ENCODE assay signal across 11 cellular contexts in the genomic region with DNA sequence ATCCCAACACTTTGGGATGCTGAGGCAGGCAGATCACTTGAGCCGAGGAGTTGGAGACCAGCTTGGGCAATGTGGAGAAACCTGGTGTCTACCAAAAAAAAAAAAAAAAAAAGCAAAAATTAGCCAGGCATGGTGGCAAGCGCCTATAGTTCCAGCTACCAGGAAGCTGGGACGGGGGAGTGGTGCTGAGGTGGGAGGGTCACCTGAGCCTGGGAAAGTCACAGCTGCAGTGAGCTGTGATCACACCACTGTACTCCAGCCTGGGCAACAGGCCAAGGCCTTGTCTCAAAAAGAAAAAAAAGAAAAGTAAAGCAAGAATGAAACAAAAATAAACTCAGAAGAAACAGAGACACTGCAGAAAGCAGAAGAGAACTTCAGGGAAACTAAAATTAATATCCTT. TPM values are rescaled to one million over a fixed set of nuclear protein-coding genes. Genes with fewer than 3 reads are reported as not detected.
DNase-seq lines count a peak whose midpoint lies in the region; ATAC-seq, FAIRE-seq and TF ChIP-seq lines count a peak whose summit lies in the region.
"Had no signal": no experiment of that assay in that cellular context is flagged by ENCODE, and none has a peak within 500 bp of the region (broad histone marks: within the 10 kb centered on the region; RNA-seq: fewer than 3 reads in every experiment).

No MANE protein-coding gene starts in this region.

- CTCF ChIA-PET in activated CD4-positive, alpha-beta memory T cell treated with anti-CD3 and anti-CD28 coated beads, Interleukin-2, amount 10 ng/mL, durations not matched to agents 7 days and 5 days (lab: Charles Lee), result interaction anchor here (1.0 to 1.8 kb wide), 2 partner anchors 9 to 11 kb away, joined by 4 read pairs; no protein-coding TSS in a partner anchor

- DNase-seq in NCI-H2196 (lab: John Stamatoyannopoulos, UW; ENCODE audit: unreplicated experiment) (peak; percentile 25), NCI-H2196 treated with DMSO at 0.1 percent for 48 hours (lab: John Stamatoyannopoulos, UW; ENCODE audit: unreplicated experiment) (no peak), NCI-H1105 (lab: John Stamatoyannopoulos, UW) (peak; percentile 53), colonic mucosa (peak; percentile 79), pancreas (peak; percentile 90 to 96 (median 94)), H54 (ENCODE audit: insufficient read length, low spot score) (no peak)
- DNase-seq in activated CD4-positive, CD25-positive, alpha-beta regulatory T cell treated with anti-CD3 and anti-CD28 coated beads, Interleukin-2, amount 50 U/mL, for 72 hours, result no peak
- no peak for DNase-seq in activated CD4-positive, alpha-beta memory T cell treated with anti-CD3 and anti-CD28 coated beads, Interleukin-2, amount 10 ng/mL, durations not matched to agents 7 days and 5 days
- DNase-seq: cerebellar nuclear complex, NCI-H1436 had no signal

- H3K4me3 ChIP-seq in colonic mucosa (no peak overlapping the region), pancreas (peak overlapping the region in 1 of 4 donors; percentile 7)
- H3K4me3 ChIP-seq: SJSA1 had no signal

- peaks cover 38% of the 10 kb centered on the region for H3K36me3 Mint-ChIP-seq in activated CD4-positive, alpha-beta memory T cell treated with anti-CD3 and anti-CD28 coated beads, Interleukin-2, amount 10 ng/mL, durations not matched to agents 7 days and 5 days (ENCODE audit: low read depth)

- H3K9me3 ChIP-seq in colonic mucosa, result no peaks in the 10 kb centered on the region
- H3K9me3 ChIP-seq in pancreas, result no peaks in the 10 kb centered on the region
- H3K9me3 ChIP-seq: SJSA1 had no signal

- no peak for FAIRE-seq in pancreas (lab: Jason Lieb, UNC)
- no peak for FAIRE-seq in H54 (lab: Jason Lieb, UNC)

- TF ChIP-seq CTCF in colonic mucosa (IDR thresholded peaks at IDR 0.05) (no peak), pancreas (IDR thresholded peaks at IDR 0.05) (no peak)

- no peaks in the 10 kb centered on the region for H3K36me3 ChIP-seq in colonic mucosa
- no peaks in the 10 kb centered on the region for H3K36me3 ChIP-seq in pancreas

- no peaks in the 10 kb centered on the region for H3K27me3 Mint-ChIP-seq in activated CD4-positive, alpha-beta memory T cell treated with anti-CD3 and anti-CD28 coated beads, Interleukin-2, amount 10 ng/mL, durations not matched to agents 7 days and 5 days

- ATAC-seq in pancreas, result peak; percentile 89 to 96 (median 92)

- H3K4me1 ChIP-seq in colonic mucosa (no peaks in the 10 kb centered on the region), pancreas (peaks cover 22 to 32% (median 26%) of the 10 kb centered on the region in 3 donors)
- H3K4me1 ChIP-seq: SJSA1 had no signal

- peak overlapping the region; percentile 28 for H3K27ac ChIP-seq in colonic mucosa
- H3K27ac ChIP-seq in pancreas, result peak overlapping the region; percentile 43 to 85 (median 76)
- H3K27ac ChIP-seq: SJSA1 had no signal

- no peak for TF ChIP-seq POLR2A in H54 (IDR thresholded peaks at IDR 0.05; ENCODE audit: low read depth, low read length)

- whole genome bisulfite sequencing in pancreas, 2 donors, result 36 to 48% methylated on average over 3 of the region's 3 CpGs

- H3K9ac ChIP-seq in colonic mucosa (ENCODE audit: low read depth in 2 of 2, low read length in 2 of 2), result no peak overlapping the region

- intact Hi-C loops in colonic mucosa (cut with DNase I), result no loop called here
- intact Hi-C loops in pancreas (cut with DNase I), result no loop called here

- no peak overlapping the region for H3K27ac Mint-ChIP-seq in activated CD4-positive, alpha-beta memory T cell treated with anti-CD3 and anti-CD28 coated beads, Interleukin-2, amount 10 ng/mL, durations not matched to agents 7 days and 5 days

- POLR2A ChIA-PET in activated CD4-positive, alpha-beta memory T cell treated with anti-CD3 and anti-CD28 coated beads, Interleukin-2, amount 10 ng/mL, durations not matched to agents 7 days and 5 days (lab: Charles Lee), result no interaction called here

- no peak overlapping the region for H3K4me3 Mint-ChIP-seq in activated CD4-positive, alpha-beta memory T cell treated with anti-CD3 and anti-CD28 coated beads, Interleukin-2, amount 10 ng/mL, durations not matched to agents 7 days and 5 days

- H3K27me3 ChIP-seq in colonic mucosa (no peaks in the 10 kb centered on the region), pancreas (no peaks in the 10 kb centered on the region)
- H3K27me3 ChIP-seq: SJSA1 had no signal

- no peaks in the 10 kb centered on the region for H3K4me1 Mint-ChIP-seq in activated CD4-positive, alpha-beta memory T cell treated with anti-CD3 and anti-CD28 coated beads, Interleukin-2, amount 10 ng/mL, durations not matched to agents 7 days and 5 days

- H3K9me3 Mint-ChIP-seq in activated CD4-positive, alpha-beta memory T cell treated with anti-CD3 and anti-CD28 coated beads, Interleukin-2, amount 10 ng/mL, durations not matched to agents 7 days and 5 days, result no peaks in the 10 kb centered on the region

RNA-seq across cellular contexts. Expression of gene MTRF1, which starts 31.6 kb away (rescaled TPM):
- total RNA-seq in colonic mucosa (10 to 100 TPM; 11.4 to 16.3 TPM), pancreas (10 to 100 TPM in 2 of 6 donors, 1 to 10 TPM in 4; 6.5 to 15.3 (median 9.0) TPM)
- 10 to 100 TPM; 13.0 to 19.8 TPM for polyA plus RNA-seq in pancreas
- 10 to 100 TPM; 17.9 to 20.0 TPM for total RNA-seq in activated CD4-positive, alpha-beta memory T cell treated with anti-CD3 and anti-CD28 coated beads, Interleukin-2, amount 10 ng/mL, durations not matched to agents 7 days and 5 days

RNA-seq across cellular contexts. Expression of gene KBTBD7, which starts 37.4 kb away (rescaled TPM):
- total RNA-seq in colonic mucosa (1 to 10 TPM; 8.0 to 8.1 TPM), pancreas (1 to 10 TPM; 2.7 to 5.9 (median 4.1) TPM)
- polyA plus RNA-seq in pancreas, result 1 to 10 TPM; 1.9 to 3.7 TPM
- 1 to 10 TPM; 8.1 to 8.4 TPM for total RNA-seq in activated CD4-positive, alpha-beta memory T cell treated with anti-CD3 and anti-CD28 coated beads, Interleukin-2, amount 10 ng/mL, durations not matched to agents 7 days and 5 days

Comparison
In these comparisons a context has a peak if more than half of its experiments do, and no peak if none do; other contexts are left out.
1. DNase-seq: peak in NCI-H2196 (single experiment), NCI-H1105 (single experiment), colonic mucosa (single experiment) and pancreas (6 of 6); none in NCI-H2196 treated with DMSO at 0.1 percent for 48 hours (single experiment), activated CD4-positive, CD25-positive, alpha-beta regulatory T cell treated with anti-CD3 and anti-CD28 coated beads, Interleukin-2, amount 50 U/mL, for 72 hours (single experiment), H54 (single experiment) and activated CD4-positive, alpha-beta memory T cell treated with anti-CD3 and anti-CD28 coated beads, Interleukin-2, amount 10 ng/mL, durations not matched to agents 7 days and 5 days (single experiment).